In the genomic region with DNA sequence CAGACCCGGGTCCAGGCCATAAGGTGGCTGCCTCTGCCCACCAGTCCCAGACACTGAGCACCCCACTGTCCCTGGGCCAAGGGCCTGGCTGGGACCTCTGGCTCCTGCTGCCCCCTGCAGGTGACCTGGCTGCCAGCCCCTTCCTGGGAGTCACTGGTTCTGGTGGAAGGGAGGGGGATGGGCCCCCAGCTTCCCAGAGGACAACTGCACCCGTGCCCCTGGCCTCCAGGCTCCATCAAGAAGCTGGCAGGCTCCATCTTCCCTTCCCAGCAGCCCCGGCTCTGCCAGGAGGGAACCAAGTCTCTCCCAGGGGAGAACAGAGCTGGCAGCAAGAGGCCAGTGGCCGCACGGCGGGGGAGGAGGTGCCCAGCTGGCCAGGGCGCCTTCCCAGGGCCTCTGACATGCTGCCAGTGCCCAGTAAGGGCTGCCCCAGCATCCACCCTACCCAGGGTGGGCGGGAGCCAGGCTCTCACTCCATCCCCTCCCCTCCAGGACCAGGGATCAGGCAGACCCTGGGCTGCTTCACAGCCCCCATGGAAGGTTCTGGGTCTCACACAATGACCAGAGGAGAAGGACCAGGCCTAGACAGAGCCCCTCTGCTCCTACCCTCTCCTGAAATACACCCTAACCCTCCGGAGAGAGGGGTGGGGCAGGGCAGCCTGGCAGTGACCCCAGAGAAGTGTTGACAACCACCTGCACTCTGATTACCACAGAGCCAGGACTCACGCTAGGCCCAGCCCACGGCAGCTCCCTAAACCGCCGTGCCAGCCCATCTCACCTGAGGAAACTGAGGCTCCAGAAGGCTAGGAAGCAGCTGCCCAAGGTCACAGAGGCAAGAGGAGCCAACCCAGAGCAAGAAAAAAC, we compare ENCODE assay signal across 8 cellular contexts.
DNase-seq lines count a peak whose midpoint lies in the region; ATAC-seq and TF ChIP-seq lines count a peak whose summit lies in the region.

No MANE protein-coding gene starts in this region.

- no peak overlapping the region for H3K4me3 ChIP-seq in astrocyte of the cerebellum (ENCODE audit: low read depth, low read length)

- ATAC-seq in GM18861 (IDR thresholded peaks at IDR 0.05; ENCODE audit: unreplicated experiment) (no peak), HG02870 (IDR thresholded peaks at IDR 0.05; ENCODE audit: unreplicated experiment) (no peak)

- in situ Hi-C loops in astrocyte of the cerebellum (cut with HindIII; ENCODE audit: low sequenced_read_pairs) = no loop called here

- H3K27ac ChIP-seq in substantia nigra (ENCODE audit: low read depth, low read length, poor library complexity, severe bottlenecking) = peak overlapping the region; percentile 68

- peak; percentile 39 for TF ChIP-seq CTCF in astrocyte of the cerebellum (IDR thresholded peaks at IDR 0.05; ENCODE audit: low read depth, low read length, missing control alignments)

- peak; percentile 68 for DNase-seq in activated effector memory CD4-positive, alpha-beta T cell treated with anti-CD3 and anti-CD28 coated beads, Interleukin-2, amount 50 U/mL, for 16 hours
- DNase-seq in activated effector memory CD4-positive, alpha-beta T cell treated with Interleukin-2 at 50 U/mL for 16 hours = no peak
- DNase-seq in astrocyte of the cerebellum (ENCODE audit: low read depth) (no peak), iPS-NIHi11 (ENCODE audit: low spot score) (peak; percentile 88), substantia nigra (lab: John Stamatoyannopoulos, UW) (peak in 47 of 49 donors; percentile 15 to 88 (median 67)), NCI-H1092 treated with DMSO at 0.1 percent for 48 hours (lab: John Stamatoyannopoulos, UW) (no peak)

Comparison
In these comparisons a context has a peak if more than half of its experiments do, and no peak if none do; other contexts are left out.
1. DNase-seq: peak in activated effector memory CD4-positive, alpha-beta T cell treated with anti-CD3 and anti-CD28 coated beads, Interleukin-2, amount 50 U/mL, for 16 hours (single experiment), iPS-NIHi11 (single experiment) and substantia nigra (47 of 49); none in activated effector memory CD4-positive, alpha-beta T cell treated with Interleukin-2 at 50 U/mL for 16 hours (single experiment), astrocyte of the cerebellum (single experiment) and NCI-H1092 treated with DMSO at 0.1 percent for 48 hours (single experiment).